In genomic region chr2:239402666-239403065, GRCh38 we compare ENCODE assay signal across 1 cellular context.
TF ChIP-seq lines count a peak whose summit lies in the region.

No MANE protein-coding gene starts in this region.

TF ChIP-seq in H1, 55 proteins besides CTCF, POLR2A, EP300 and RAD21 (continued from another document):
- no peak for TF ChIP-seq POLR2AphosphoS5 (IDR thresholded peaks at IDR 0.05; ENCODE audit: low read depth, low read length)
- TF ChIP-seq E2F6 (IDR thresholded peaks at IDR 0.05) = no peak
- no peak for TF ChIP-seq NRF1 (IDR thresholded peaks at IDR 0.05; ENCODE audit: low read depth, low read length)
- no peak for TF ChIP-seq KDM1A (IDR thresholded peaks at IDR 0.05; ENCODE audit: borderline replicate concordance, low read length)
- TF ChIP-seq CHD1 (IDR thresholded peaks at IDR 0.05; ENCODE audit: low read depth, low read length) = no peak
- TF ChIP-seq ASH2L (IDR thresholded peaks at IDR 0.05; ENCODE audit: low read length) = no peak
- no peak for TF ChIP-seq SIRT6 (IDR thresholded peaks at IDR 0.05; ENCODE audit: low read length)
- TF ChIP-seq RFX5 (IDR thresholded peaks at IDR 0.05; ENCODE audit: borderline replicate concordance, low read depth, low read length) = no peak
- no peak for TF ChIP-seq SUZ12 (IDR thresholded peaks at IDR 0.05; ENCODE audit: low read length)
- no peak for TF ChIP-seq TBP (IDR thresholded peaks at IDR 0.05; ENCODE audit: low read depth, low read length)
- TF ChIP-seq CTBP2 (IDR thresholded peaks at IDR 0.05; ENCODE audit: borderline replicate concordance, insufficient read depth, insufficient read length, low read length) = no peak
- TF ChIP-seq HDAC6 (IDR thresholded peaks at IDR 0.05; ENCODE audit: low read depth, low read length) = no peak
- no peak for TF ChIP-seq TAF1 (IDR thresholded peaks at IDR 0.05; ENCODE audit: low read depth, low read length)
